ENCODE assay signal across 10 cellular contexts in the genomic region with DNA sequence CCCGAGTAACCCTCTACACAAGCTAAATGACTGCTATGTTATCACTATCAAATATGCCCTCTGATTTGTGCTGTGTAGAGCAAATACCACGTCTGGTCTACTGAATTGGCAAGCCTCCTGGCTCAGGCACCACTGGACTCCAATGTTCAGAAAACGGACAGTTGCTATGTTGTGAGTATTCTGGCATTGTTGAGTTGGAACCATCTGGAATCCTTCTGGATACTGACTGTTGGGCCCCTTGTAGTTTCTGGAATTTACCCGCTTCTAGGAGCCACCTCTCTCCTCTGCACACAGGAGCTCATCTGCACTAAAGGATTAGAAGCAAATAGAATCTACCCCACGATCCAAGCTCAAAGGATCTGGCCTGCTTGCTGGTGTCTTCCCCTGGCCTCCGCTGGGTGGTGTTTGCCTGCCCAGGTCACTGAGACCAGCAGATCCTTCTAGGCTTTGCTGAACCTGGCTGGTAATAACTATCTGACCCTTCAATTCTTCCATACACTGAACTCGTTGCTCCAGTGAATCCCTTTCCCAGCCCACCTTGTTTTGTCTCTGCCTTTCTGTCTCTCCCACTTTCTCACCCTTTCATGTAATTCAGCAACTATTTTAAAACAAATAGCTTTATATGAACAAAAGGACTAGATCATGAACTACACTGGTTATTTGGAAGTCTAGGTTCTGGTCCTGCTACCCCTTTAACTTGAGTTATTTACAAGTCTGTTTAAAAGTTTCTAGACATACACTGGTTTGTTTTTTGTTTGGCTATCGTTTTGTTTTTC. TPM values are rescaled to one million over a fixed set of nuclear protein-coding genes. Genes with fewer than 3 reads are reported as not detected.
A peak's percentile ranks its signal among the peaks of the same experiment; 100 is the strongest.
DNase-seq lines count a peak whose midpoint lies in the region; ATAC-seq, FAIRE-seq and TF ChIP-seq lines count a peak whose summit lies in the region.
"Had no signal": no experiment of that assay in that cellular context is flagged by ENCODE, and none has a peak within 500 bp of the region (broad histone marks: within the 10 kb centered on the region; RNA-seq: fewer than 3 reads in every experiment).

No MANE protein-coding gene starts in this region.

- H3K36me3 Mint-ChIP-seq in type B pancreatic cell: peaks cover 5% of the 10 kb centered on the region

- H3K27ac ChIP-seq in kidney (ENCODE audit: low read depth in 2 of 2, low read length in 2 of 2): peak overlapping the region; percentile 24 to 30
- H3K27ac ChIP-seq: 22Rv1 had no signal

- H3K9ac ChIP-seq in kidney (ENCODE audit: low read length in 2 of 2): peak overlapping the region in 1 of 2 donors; percentile 92

- FAIRE-seq in TTC549 (lab: Jason Lieb, UNC): peak; percentile 23
- no peak for FAIRE-seq in kidney (lab: Jason Lieb, UNC)

- peak overlapping the region; percentile 76 to 86 for H3K4me3 ChIP-seq in kidney (ENCODE audit: low read length in 2 of 2)

- H3K27me3 Mint-ChIP-seq in type B pancreatic cell: peaks cover 9% of the 10 kb centered on the region

- no peaks in the 10 kb centered on the region for H3K9me3 Mint-ChIP-seq in type B pancreatic cell

- no peaks in the 10 kb centered on the region for H3K9me3 ChIP-seq in kidney (ENCODE audit: control insufficient read depth in 1 of 2, low read length in 2 of 2)

- TF ChIP-seq CTCF in kidney (IDR thresholded peaks at IDR 0.05; ENCODE audit: borderline replicate concordance, extremely low read depth, insufficient read depth) (peak; percentile 21), type B pancreatic cell (conservative IDR thresholded peaks at IDR 0.05) (peak; percentile 54)

- peak overlapping the region; percentile 88 for H3K4me3 Mint-ChIP-seq in type B pancreatic cell

- peaks cover 0 to 7% of the 10 kb centered on the region in 2 donors for H3K36me3 ChIP-seq in kidney (ENCODE audit: control insufficient read depth in 1 of 2, insufficient read depth in 2 of 2, low read length in 2 of 2)

- H3K4me1 ChIP-seq in kidney (ENCODE audit: control insufficient read depth in 1 of 2, insufficient read depth in 1 of 2, low read depth in 1 of 2, low read length in 2 of 2): peaks cover 6 to 13% of the 10 kb centered on the region in 2 donors

- intact Hi-C loops in kidney (cut with DNase I): no loop called here

- ATAC-seq in GM21515 (IDR thresholded peaks at IDR 0.05; ENCODE audit: unreplicated experiment): no peak

- H3K27ac Mint-ChIP-seq in type B pancreatic cell: peak overlapping the region; percentile 3

- DNase-seq in NCI-H510A treated with DMSO at 0.1 percent for 48 hours (lab: John Stamatoyannopoulos, UW): peak; percentile 51
- no peak for DNase-seq in NCI-H510A (lab: John Stamatoyannopoulos, UW)
- DNase-seq in kidney: no peak
- no peak for DNase-seq in type B pancreatic cell (ENCODE audit: extremely low spot score, unreplicated experiment)
- no peak for DNase-seq in stimulated activated CD4-positive, alpha-beta T cell treated with anti-CD3 and anti-CD28 coated beads, Interleukin-4, amount 100 ng/mL, for 4 hours
- no peak for DNase-seq in NCI-H2081 treated with DMSO at 0.1 percent for 48 hours (lab: John Stamatoyannopoulos, UW)

- peaks cover 29% of the 10 kb centered on the region for H3K4me1 Mint-ChIP-seq in type B pancreatic cell (ENCODE audit: unreplicated experiment)

RNA-seq across cellular contexts. Expression of gene HAAO, which starts 2.1 kb away (rescaled TPM):
- 16.2 TPM for total RNA-seq in kidney
- polyA plus RNA-seq in kidney (ENCODE audit: insufficient read depth, low read depth, low replicate concordance): 57.2 TPM
- 9.4 and 10.0 TPM in 2 replicates for total RNA-seq in type B pancreatic cell (ENCODE audit: low replicate concordance)
- total RNA-seq: RPMI7951 had no signal

RNA-seq across cellular contexts. Expression of gene OXER1, which starts 30.5 kb away (rescaled TPM):
- total RNA-seq in kidney: 2.5 TPM
- 5.4 TPM for polyA plus RNA-seq in kidney (ENCODE audit: insufficient read depth, low read depth, low replicate concordance)
- 2.3 and 2.8 TPM in 2 replicates for total RNA-seq in type B pancreatic cell (ENCODE audit: low replicate concordance)
- total RNA-seq: RPMI7951 had no signal
